Comparison of ENCODE assay signal across 21 cellular contexts in the genomic region with DNA sequence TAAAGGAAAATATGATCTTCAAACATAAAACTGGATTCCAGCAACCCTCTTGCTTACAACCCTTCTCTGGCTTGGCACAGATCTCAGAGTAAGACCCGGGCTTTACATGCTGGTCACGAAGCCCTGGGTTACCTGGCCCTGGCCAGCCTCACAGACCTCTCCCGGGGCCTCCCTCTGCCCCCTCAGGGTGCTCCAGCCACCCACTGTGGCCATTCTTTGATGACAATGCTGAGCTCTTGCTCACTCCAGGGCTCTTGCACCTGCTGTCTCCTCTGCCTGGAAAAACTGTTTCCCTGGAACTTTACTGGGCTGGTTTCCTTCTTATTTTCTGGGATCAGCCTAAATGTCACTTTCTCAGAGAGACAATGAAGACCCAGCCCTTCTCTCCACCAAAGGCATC. TPM values are rescaled to one million over a fixed set of nuclear protein-coding genes. Genes with fewer than 3 reads are reported as not detected.
DNase-seq lines count a peak whose midpoint lies in the region; ATAC-seq and TF ChIP-seq lines count a peak whose summit lies in the region.
"Had no signal": no experiment of that assay in that cellular context is flagged by ENCODE, and none has a peak within 500 bp of the region (broad histone marks: within the 10 kb centered on the region; RNA-seq: fewer than 3 reads in every experiment).

No MANE protein-coding gene starts in this region.

- WGBS in testis, 2 donors: 93% methylated on average over 3 of the region's 3 CpGs; no CpG with 5 or more reads in 1 of the 2 donors

- no peak overlapping the region for H3K4me2 ChIP-seq in PC-3 (ENCODE audit: low read length)

- no peaks in the 10 kb centered on the region for H3F3A ChIP-seq in PC-3 (ENCODE audit: low read length, unreplicated experiment)

- TF ChIP-seq POLR2A in testis (IDR thresholded peaks at IDR 0.05): no peak

- POLR2A ChIA-PET in PC-3 (lab: Charles Lee; ENCODE audit: unreplicated experiment): no interaction called here

- intact Hi-C loops in Right ventricle myocardium inferior (cut with DNase I): no loop called here
- intact Hi-C loops in lower lobe of right lung (cut with DNase I): no loop called here
- intact Hi-C loops in PC-3 (cut with micrococcal nuclease): no loop called here
- intact Hi-C loops in testis (cut with DNase I; ENCODE audit: low total_unique reads): loop anchor here (5.0 kb wide), 1 partner anchor 46 kb away; no protein-coding TSS in a partner anchor

- peak overlapping the region; percentile 61 to 77 for H3K27ac ChIP-seq in right atrium auricular region
- H3K27ac ChIP-seq in lower lobe of right lung: peak overlapping the region; percentile 49
- peak overlapping the region; percentile 82 for H3K27ac ChIP-seq in skeletal muscle tissue (ENCODE audit: low read depth, low read length)
- H3K27ac ChIP-seq in PC-3 (ENCODE audit: low read length): no peak overlapping the region
- H3K27ac ChIP-seq in testis: no peak overlapping the region

- DNase-seq in right atrium auricular region (ENCODE audit: low spot score) (no peak), Right ventricle myocardium inferior (ENCODE audit: missing footprints) (no peak), lower lobe of right lung (no peak), PC-3 (no peak), testis (no peak)
- DNase-seq: Caco-2; CD4-positive, alpha-beta T cell; DMS153; GDM1; GOT3; NCI-H1092 treated with DMSO at 0.1 percent for 48 hours; NCI-H1694; NCI-H2081 treated with DMSO at 0.1 percent for 48 hours; NCI-H510A; NCI-H82; RPMI8226 had no signal

- no peaks in the 10 kb centered on the region for H3K9me2 ChIP-seq in PC-3 (replicated peaks; ENCODE audit: low read length)

- H3K4me1 ChIP-seq in right atrium auricular region (peaks cover 0 to 54% of the 10 kb centered on the region in 2 donors), lower lobe of right lung (peaks cover 72% of the 10 kb centered on the region), skeletal muscle tissue (ENCODE audit: control insufficient read depth in 3 of 3, insufficient read depth in 3 of 3, low read length in 3 of 3) (peaks cover 51 to 55% (median 53%) of the 10 kb centered on the region in 3 donors), PC-3 (ENCODE audit: insufficient read depth, low read length) (peaks cover 33% of the 10 kb centered on the region), testis (peaks cover 37% of the 10 kb centered on the region)

- no peak overlapping the region for H2AFZ ChIP-seq in PC-3 (ENCODE audit: low read length)

- CTCF ChIA-PET in PC-3 (lab: Charles Lee): no interaction called here

- TF ChIP-seq CTCF in right atrium auricular region (IDR thresholded peaks at IDR 0.05): no peak
- no peak for TF ChIP-seq CTCF in lower lobe of right lung (IDR thresholded peaks at IDR 0.05)
- no peak for TF ChIP-seq CTCF in PC-3 (conservative IDR thresholded peaks at IDR 0.05; ENCODE audit: low read depth, low read length)
- TF ChIP-seq CTCF in testis (IDR thresholded peaks at IDR 0.05): no peak

- H3K36me3 ChIP-seq in right atrium auricular region: no peaks in the 10 kb centered on the region
- H3K36me3 ChIP-seq in lower lobe of right lung: no peaks in the 10 kb centered on the region
- H3K36me3 ChIP-seq in skeletal muscle tissue (ENCODE audit: control insufficient read depth in 3 of 3, insufficient read depth in 3 of 3, low read length in 3 of 3): no peaks in the 10 kb centered on the region
- no peaks in the 10 kb centered on the region for H3K36me3 ChIP-seq in PC-3 (ENCODE audit: low read depth, low read length)
- H3K36me3 ChIP-seq in testis (ENCODE audit: low read depth, missing control alignments): no peaks in the 10 kb centered on the region

- H3K9ac ChIP-seq in skeletal muscle tissue (ENCODE audit: low read depth in 1 of 3, low read length in 3 of 3): no peak overlapping the region
- no peak overlapping the region for H3K9ac ChIP-seq in PC-3 (ENCODE audit: low read length)

- no peak for ATAC-seq in Right ventricle myocardium inferior
- no peak for ATAC-seq in lower lobe of right lung
- ATAC-seq in HG03108 (IDR thresholded peaks at IDR 0.05; ENCODE audit: unreplicated experiment): no peak
- ATAC-seq in PC-3: no peak
- ATAC-seq in GM21381 (IDR thresholded peaks at IDR 0.05; ENCODE audit: unreplicated experiment): no peak
- ATAC-seq: HCT116, K562 had no signal

- H3K9me3 ChIP-seq in right atrium auricular region (no peaks in the 10 kb centered on the region), lower lobe of right lung (no peaks in the 10 kb centered on the region), skeletal muscle tissue (ENCODE audit: control insufficient read depth in 3 of 3, low read length in 3 of 3) (no peaks in the 10 kb centered on the region), PC-3 (ENCODE audit: low read length) (no peaks in the 10 kb centered on the region), testis (no peaks in the 10 kb centered on the region)
- H3K9me3 ChIP-seq: Caco-2 had no signal

- no peaks in the 10 kb centered on the region for H3K27me3 ChIP-seq in right atrium auricular region
- H3K27me3 ChIP-seq in lower lobe of right lung (ENCODE audit: low read depth): no peaks in the 10 kb centered on the region
- peaks cover 0 to 10% (median 7%) of the 10 kb centered on the region in 3 donors for H3K27me3 ChIP-seq in skeletal muscle tissue (ENCODE audit: control insufficient read depth in 3 of 3, insufficient read depth in 3 of 3, low read length in 3 of 3)
- no peaks in the 10 kb centered on the region for H3K27me3 ChIP-seq in PC-3 (ENCODE audit: low read length)
- no peaks in the 10 kb centered on the region for H3K27me3 ChIP-seq in testis

- no peaks in the 10 kb centered on the region for H3K79me2 ChIP-seq in PC-3 (ENCODE audit: low read length)

- no peaks in the 10 kb centered on the region for H4K20me1 ChIP-seq in PC-3 (ENCODE audit: low read length)

- no TSS peak for BruUV-seq in PC-3 (replicated peaks; lab: Mats Ljungman, UMichigan)

- H3K4me3 ChIP-seq in right atrium auricular region (no peak overlapping the region), lower lobe of right lung (no peak overlapping the region), skeletal muscle tissue (ENCODE audit: low read length in 3 of 3) (no peak overlapping the region), PC-3 (ENCODE audit: low read length) (no peak overlapping the region), testis (no peak overlapping the region)
- H3K4me3 ChIP-seq: K562 had no signal

RNA-seq across cellular contexts. Expression of a gene that starts 43.9 kb away (rescaled TPM):
- total RNA-seq in right atrium auricular region (100 to 1,000 TPM in 1 of 2 donors, 10 to 100 TPM in 1; 60.2 to 156 TPM), Right ventricle myocardium inferior (19.8 TPM), lower lobe of right lung (83.5 TPM), skeletal muscle tissue (17.2 TPM), PC-3 (2014; rRNA removed) (0.69 TPM in 1 of 2 replicates, not detected in the other), testis (100 to 1,000 TPM; 207 TPM)
- polyA plus RNA-seq in testis (ENCODE audit: insufficient read depth, low read depth, low replicate concordance): 67.4 TPM
- total RNA-seq: Caco-2; CD4-positive, alpha-beta T cell had no signal

Comparison
In these comparisons a context has a peak if more than half of its experiments do, and no peak if none do; other contexts are left out.
1. H3K27ac ChIP-seq: peak in right atrium auricular region (2 of 2), lower lobe of right lung (single experiment) and skeletal muscle tissue (single experiment); none in PC-3 (single experiment) and testis (0 of 2).
2. RNA of a gene that starts 43.9 kb away (total RNA-seq): 207 TPM in testis, 60.2 to 156 TPM in right atrium auricular region, 83.5 TPM in lower lobe of right lung (single experiment), 19.8 TPM in Right ventricle myocardium inferior (single experiment) and 17.2 TPM in skeletal muscle tissue (single experiment); 0.69 TPM in PC-3; every median in the first group is over 10 times any median in the second.